In genomic region chr16:12098429-12099310, GRCh38 we compare ENCODE assay signal across 1 cellular context.
TF ChIP-seq lines count a peak whose summit lies in the region.

No MANE protein-coding gene starts in this region.

TF ChIP-seq in GM23338, 12 proteins besides CTCF, POLR2A, EP300 and RAD21 (continued from another document):
- TF ChIP-seq ZNF462 (CRISPR knock-in tag; IDR thresholded peaks at IDR 0.05) (no peak), CREB1 (CRISPR knock-in tag; IDR thresholded peaks at IDR 0.05; ENCODE audit: low read depth) (no peak), EZH2phosphoT487 (IDR thresholded peaks at IDR 0.05; ENCODE audit: unreplicated experiment) (no peak), ZNF114 (CRISPR knock-in tag; IDR thresholded peaks at IDR 0.05) (no peak), EZH2 (IDR thresholded peaks at IDR 0.05; ENCODE audit: low read depth, unreplicated experiment) (no peak), ETS1 (IDR thresholded peaks at IDR 0.05) (no peak)
- TF ChIP-seq, protein P1, sequence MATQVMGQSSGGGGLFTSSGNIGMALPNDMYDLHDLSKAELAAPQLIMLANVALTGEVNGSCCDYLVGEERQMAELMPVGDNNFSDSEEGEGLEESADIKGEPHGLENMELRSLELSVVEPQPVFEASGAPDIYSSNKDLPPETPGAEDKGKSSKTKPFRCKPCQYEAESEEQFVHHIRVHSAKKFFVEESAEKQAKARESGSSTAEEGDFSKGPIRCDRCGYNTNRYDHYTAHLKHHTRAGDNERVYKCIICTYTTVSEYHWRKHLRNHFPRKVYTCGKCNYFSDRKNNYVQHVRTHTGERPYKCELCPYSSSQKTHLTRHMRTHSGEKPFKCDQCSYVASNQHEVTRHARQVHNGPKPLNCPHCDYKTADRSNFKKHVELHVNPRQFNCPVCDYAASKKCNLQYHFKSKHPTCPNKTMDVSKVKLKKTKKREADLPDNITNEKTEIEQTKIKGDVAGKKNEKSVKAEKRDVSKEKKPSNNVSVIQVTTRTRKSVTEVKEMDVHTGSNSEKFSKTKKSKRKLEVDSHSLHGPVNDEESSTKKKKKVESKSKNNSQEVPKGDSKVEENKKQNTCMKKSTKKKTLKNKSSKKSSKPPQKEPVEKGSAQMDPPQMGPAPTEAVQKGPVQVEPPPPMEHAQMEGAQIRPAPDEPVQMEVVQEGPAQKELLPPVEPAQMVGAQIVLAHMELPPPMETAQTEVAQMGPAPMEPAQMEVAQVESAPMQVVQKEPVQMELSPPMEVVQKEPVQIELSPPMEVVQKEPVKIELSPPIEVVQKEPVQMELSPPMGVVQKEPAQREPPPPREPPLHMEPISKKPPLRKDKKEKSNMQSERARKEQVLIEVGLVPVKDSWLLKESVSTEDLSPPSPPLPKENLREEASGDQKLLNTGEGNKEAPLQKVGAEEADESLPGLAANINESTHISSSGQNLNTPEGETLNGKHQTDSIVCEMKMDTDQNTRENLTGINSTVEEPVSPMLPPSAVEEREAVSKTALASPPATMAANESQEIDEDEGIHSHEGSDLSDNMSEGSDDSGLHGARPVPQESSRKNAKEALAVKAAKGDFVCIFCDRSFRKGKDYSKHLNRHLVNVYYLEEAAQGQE (IDR thresholded peaks at IDR 0.05; ENCODE audit: unreplicated experiment) = no peak
